Comparison of ENCODE assay signal across 8 cellular contexts in the genomic region with DNA sequence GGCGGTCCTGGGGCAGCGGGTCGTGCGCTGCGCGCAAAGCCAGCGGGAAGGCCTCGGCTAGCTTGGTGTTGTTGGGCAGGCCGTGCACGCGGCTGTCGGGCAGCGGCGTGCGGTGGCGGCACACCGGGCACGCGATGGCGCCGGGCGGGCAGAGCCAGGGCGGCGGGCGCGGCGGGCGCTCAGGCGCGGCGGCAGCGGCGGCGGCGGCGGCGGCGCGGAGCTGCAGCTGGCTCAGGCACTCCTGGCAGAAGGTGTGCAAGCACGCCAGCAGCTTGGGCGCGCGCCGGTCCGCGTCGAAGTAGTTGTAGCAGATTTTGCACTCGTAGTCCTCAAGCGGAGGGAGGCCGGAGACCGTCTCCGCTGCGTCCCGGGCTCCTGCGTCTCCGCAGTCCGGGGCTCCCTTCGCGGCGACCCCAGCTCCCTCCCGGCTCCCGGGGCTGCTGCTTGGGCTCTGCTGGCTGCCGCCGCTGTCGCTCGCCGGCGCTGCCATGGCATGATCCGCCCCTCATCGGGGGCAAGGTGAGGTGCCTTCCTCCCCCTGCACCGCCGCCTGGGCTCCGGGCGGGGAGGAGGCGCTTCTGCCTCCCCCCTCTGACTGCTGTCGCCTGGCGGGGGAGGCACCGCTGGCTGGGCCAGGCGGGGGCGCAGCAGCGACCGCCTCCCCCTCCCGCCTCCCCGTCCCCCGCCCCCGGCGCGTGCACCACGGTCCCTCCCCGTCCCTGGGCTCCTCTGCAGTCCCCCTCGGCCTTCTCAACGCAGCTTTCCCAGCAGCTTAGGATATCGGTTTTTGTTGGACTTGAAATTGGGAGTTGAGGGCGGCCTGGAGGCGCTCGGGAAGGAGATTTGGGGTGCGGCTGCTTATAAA. TPM values are rescaled to one million over a fixed set of nuclear protein-coding genes. Genes with fewer than 3 reads are reported as not detected.
DNase-seq lines count a peak whose midpoint lies in the region; ATAC-seq, FAIRE-seq and TF ChIP-seq lines count a peak whose summit lies in the region.

No MANE protein-coding gene starts in this region.

- H3K9me3 Mint-ChIP-seq in stimulated activated memory B cell treated with anti-CD40 and anti-IgM and Interleukin-4, amounts not matched to agents 10 μg/mL and 1 μg/mL and 100 μg/mL, for 72 hours = no peaks in the 10 kb centered on the region

- POLR2A ChIA-PET in AG04450 (lab: Yijun Ruan, JAX) = interaction anchor here (0.7 kb wide), 1 partner anchor 142 kb away, joined by 3 read pairs; no protein-coding TSS in a partner anchor

- peak; percentile 69 for FAIRE-seq in GM12892 (lab: Jason Lieb, UNC)

- TF ChIP-seq POLR2A in GM12892 (IDR thresholded peaks at IDR 0.05; ENCODE audit: low read depth, low read length) (no peak), adrenal gland (IDR thresholded peaks at IDR 0.05) (no peak)

- H3K36me3 Mint-ChIP-seq in stimulated activated memory B cell treated with anti-CD40 and anti-IgM and Interleukin-4, amounts not matched to agents 10 μg/mL and 1 μg/mL and 100 μg/mL, for 72 hours = no peaks in the 10 kb centered on the region

- no peak overlapping the region for H3K27ac ChIP-seq in AG04450 (ENCODE audit: low read depth, low read length)
- H3K27ac ChIP-seq in adrenal gland = peak overlapping the region in 4 of 5 donors; percentile 16 to 71 (median 64)
- no peak overlapping the region for H3K27ac ChIP-seq in iPS-20b (ENCODE audit: low read length)

- H3K4me1 ChIP-seq in adrenal gland (replicated peaks in 1 of 2) (peaks cover 0 to 9% of the 10 kb centered on the region in 2 donors), iPS-20b (ENCODE audit: insufficient read depth, low read length) (no peaks in the 10 kb centered on the region; the same call in 1 of the 2 replicates)

- peaks cover 29% of the 10 kb centered on the region for H3K27me3 ChIP-seq in AG04450 (ENCODE audit: control insufficient read depth, insufficient read depth, low read length)
- H3K27me3 ChIP-seq in adrenal gland = peaks cover 9% of the 10 kb centered on the region
- peaks cover 91% of the 10 kb centered on the region for H3K27me3 ChIP-seq in iPS-20b (ENCODE audit: insufficient read depth, low read length)

- DNase-seq in AG04450 (ENCODE audit: low read depth, low spot score) = no peak
- DNase-seq in GM12892 (ENCODE audit: insufficient read length) = no peak
- peak; percentile 58 for DNase-seq in NCI-H1105 treated with DMSO at 0.1 percent for 48 hours (lab: John Stamatoyannopoulos, UW)
- DNase-seq in adrenal gland = peak; percentile 29 to 66 (median 37)
- no peak for DNase-seq in AML-193 (lab: John Stamatoyannopoulos, UW)

- no peak overlapping the region; the same call in 1 of the 2 replicates for H3K9ac ChIP-seq in iPS-20b (ENCODE audit: low read depth, low read length)

- peaks cover 13% of the 10 kb centered on the region for H3K4me1 Mint-ChIP-seq in stimulated activated memory B cell treated with anti-CD40 and anti-IgM and Interleukin-4, amounts not matched to agents 10 μg/mL and 1 μg/mL and 100 μg/mL, for 72 hours

- H3K9me3 ChIP-seq in AG04450 (ENCODE audit: control insufficient read depth, insufficient read depth, low read length) (no peaks in the 10 kb centered on the region; the same call in 1 of the 2 replicates), adrenal gland (replicated peaks in 1 of 3) (no peaks in the 10 kb centered on the region), iPS-20b (ENCODE audit: insufficient read depth, low read depth, low read length) (no peaks in the 10 kb centered on the region)

- H3K27me3 Mint-ChIP-seq in stimulated activated memory B cell treated with anti-CD40 and anti-IgM and Interleukin-4, amounts not matched to agents 10 μg/mL and 1 μg/mL and 100 μg/mL, for 72 hours = peaks cover 35% of the 10 kb centered on the region

- peak; percentile 33 for ATAC-seq in HG02610 (IDR thresholded peaks at IDR 0.05; ENCODE audit: unreplicated experiment)
- peak; percentile 69 for ATAC-seq in stimulated activated memory B cell treated with anti-CD40 and anti-IgM and Interleukin-4, amounts not matched to agents 10 μg/mL and 1 μg/mL and 100 μg/mL, for 72 hours

- TF ChIP-seq CTCF in AG04450 (IDR thresholded peaks at IDR 0.05; ENCODE audit: low read depth, low read length) (no peak), adrenal gland (IDR thresholded peaks at IDR 0.05) (no peak)

- intact Hi-C loops in adrenal gland (cut with DNase I) = loop anchor here (5.0 kb wide), 2 partner anchors 242 to 292 kb away; no protein-coding TSS in a partner anchor

- no peak overlapping the region for H3K27ac Mint-ChIP-seq in stimulated activated memory B cell treated with anti-CD40 and anti-IgM and Interleukin-4, amounts not matched to agents 10 μg/mL and 1 μg/mL and 100 μg/mL, for 72 hours

- H3K4me3 Mint-ChIP-seq in stimulated activated memory B cell treated with anti-CD40 and anti-IgM and Interleukin-4, amounts not matched to agents 10 μg/mL and 1 μg/mL and 100 μg/mL, for 72 hours = peak overlapping the region; percentile 61

- H3K36me3 ChIP-seq in adrenal gland (replicated peaks in 1 of 2) (no peaks in the 10 kb centered on the region), iPS-20b (ENCODE audit: insufficient read depth, low read depth, low read length) (no peaks in the 10 kb centered on the region)

- H3K4me3 ChIP-seq in AG04450 (ENCODE audit: low read depth, low read length) = peak overlapping the region; percentile 29; the same call in 1 of the 2 replicates
- H3K4me3 ChIP-seq in adrenal gland = peak overlapping the region in 2 of 4 donors; percentile 28 to 64
- peak overlapping the region; percentile 70 for H3K4me3 ChIP-seq in iPS-20b (ENCODE audit: low read length)

- CTCF ChIA-PET in AG04450 (lab: Charles Lee) = interaction anchor here (0.6 to 2.5 kb wide), 4 partner anchors 10 to 1125 kb away, joined by 3 to 38 read pairs (median 8); no protein-coding TSS in a partner anchor

- 0 to 3% (median 1%) methylated on average over 18 to 97 of the region's 97 CpGs for WGBS in adrenal gland, 4 donors

RNA-seq across cellular contexts. Expression of a gene that starts 21.0 kb away (rescaled TPM):
- polyA plus RNA-seq in AG04450 (2011; rRNA removed) (not detected in 2 replicates), adrenal gland (not detected)
- 0.14 TPM in 1 of 2 replicates, not detected in the other for polyA minus RNA-seq in AG04450 (2011; rRNA and poly(A)+ RNA removed)
- not detected for polyA plus RNA-seq in GM12892 (2012; ENCODE audit: missing spikeins)
- total RNA-seq in adrenal gland = not detected

Comparison
In these comparisons a context has a peak if more than half of its experiments do, and no peak if none do; other contexts are left out.
1. DNase-seq: peak in NCI-H1105 treated with DMSO at 0.1 percent for 48 hours (single experiment) and adrenal gland (7 of 7); none in AG04450 (single experiment), GM12892 (single experiment) and AML-193 (0 of 2).
2. H3K27ac ChIP-seq: peak in adrenal gland (4 of 5); none in AG04450 (single experiment) and iPS-20b (single experiment).